In the genomic region with DNA sequence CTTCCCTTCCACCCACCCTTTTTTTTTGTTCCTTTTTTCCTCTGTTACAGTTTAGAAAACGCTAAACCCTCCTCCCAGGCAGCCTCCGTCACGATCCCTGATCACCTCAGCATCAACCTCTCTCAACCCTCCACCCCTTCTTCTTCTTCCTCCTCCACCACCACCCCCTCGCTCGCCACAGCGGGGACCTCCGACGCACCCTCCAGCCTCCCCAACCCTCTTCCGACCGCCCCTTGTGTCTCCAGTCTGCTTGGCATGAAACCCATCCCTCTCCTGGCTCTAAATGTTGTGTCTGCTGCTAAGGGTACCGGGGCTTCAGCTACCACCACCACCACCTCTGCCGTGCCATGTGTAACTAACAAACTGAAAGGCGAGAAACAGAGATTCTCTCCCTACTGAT, we compare ENCODE assay signal across 14 cellular contexts. TPM values are rescaled to one million over a fixed set of nuclear protein-coding genes. Genes with fewer than 3 reads are reported as not detected.
DNase-seq lines count a peak whose midpoint lies in the region; ATAC-seq, FAIRE-seq and TF ChIP-seq lines count a peak whose summit lies in the region.
"Had no signal": no experiment of that assay in that cellular context is flagged by ENCODE, and none has a peak within 500 bp of the region (broad histone marks: within the 10 kb centered on the region; RNA-seq: fewer than 3 reads in every experiment).

No MANE protein-coding gene starts in this region.

- no peak overlapping the region for H3K27ac ChIP-seq in CD4-positive, CD25-positive, alpha-beta regulatory T cell (ENCODE audit: insufficient read depth, low read length, poor library complexity, severe bottlenecking)
- H3K27ac ChIP-seq in HUES48 (ENCODE audit: low read depth, low read length) (peak overlapping the region; percentile 12), GM12878 (ENCODE audit: control insufficient read depth, insufficient read depth) (no peak overlapping the region)
- H3K27ac ChIP-seq: WERI-Rb-1 had no signal

- no peaks in the 10 kb centered on the region for H3K27me3 Mint-ChIP-seq in CD4-positive, CD25-positive, alpha-beta regulatory T cell
- H3K27me3 Mint-ChIP-seq in neural crest cell (ENCODE audit: low read depth) = peaks cover 3% of the 10 kb centered on the region

- no TSS peak for BruUV-seq in GM12878 (replicated peaks; lab: Mats Ljungman, UMichigan)

- 90% methylated on average over 11 of the region's 13 CpGs for WGBS in GM12878 (ENCODE audit: insufficient coverage, insufficient replicate concordance, low lambda C conversion rate, missing lambda C conversion rate)

- H3K9ac ChIP-seq in HUES48 (ENCODE audit: low read depth, low read length) (no peak overlapping the region), GM12878 (ENCODE audit: control insufficient read depth, insufficient read depth, low read length) (no peak overlapping the region)

- peak overlapping the region; percentile 15 for H3K4me3 ChIP-seq in CD4-positive, CD25-positive, alpha-beta regulatory T cell (ENCODE audit: low read depth, low read length)
- H3K4me3 ChIP-seq in HUES48 (ENCODE audit: low read depth, low read length) (no peak overlapping the region), GM12878 (no peak overlapping the region)
- H3K4me3 ChIP-seq: heart left ventricle had no signal

- peak overlapping the region; percentile 17 to 56 (median 40) for H3K4me3 Mint-ChIP-seq in CD4-positive, CD25-positive, alpha-beta regulatory T cell
- H3K4me3 Mint-ChIP-seq in neural crest cell = peak overlapping the region; percentile 66

- no peaks in the 10 kb centered on the region for H3K9me3 ChIP-seq in CD4-positive, CD25-positive, alpha-beta regulatory T cell (ENCODE audit: control insufficient read depth in 2 of 2, low read length in 2 of 2)
- H3K9me3 ChIP-seq in HUES48 (ENCODE audit: control insufficient read depth, insufficient read depth, low read length) = no peaks in the 10 kb centered on the region
- no peaks in the 10 kb centered on the region for H3K9me3 ChIP-seq in GM12878 (replicated peaks; ENCODE audit: control insufficient read depth, insufficient read depth, low read length)
- H3K9me3 ChIP-seq: Caco-2, heart left ventricle had no signal

- SMC1A ChIA-PET in GM12878 (lab: Charles Lee; ENCODE audit: uncharacterized antibody, unreplicated experiment) = interaction anchor here (0.9 to 6.5 kb wide), 5 partner anchors 13 to 122 kb away, joined by 3 to 32 read pairs (median 5); a partner anchor contains a TSS

- FAIRE-seq in GM12878 (lab: Jason Lieb, UNC) = no peak

- H3K36me3 Mint-ChIP-seq in CD4-positive, CD25-positive, alpha-beta regulatory T cell = peaks cover 54% of the 10 kb centered on the region
- peaks cover 46% of the 10 kb centered on the region for H3K36me3 Mint-ChIP-seq in neural crest cell (ENCODE audit: low read depth)

- POLR2A ChIA-PET in GM12878 (lab: Charles Lee) = interaction anchor here (0.6 to 2.2 kb wide), 10 partner anchors 16 to 296 kb away, joined by 3 to 7 read pairs (median 4); no protein-coding TSS in a partner anchor

- no peak overlapping the region for H2AFZ ChIP-seq in GM12878 (ENCODE audit: control insufficient read depth, low read depth, low read length)

- H3K36me3 ChIP-seq in CD4-positive, CD25-positive, alpha-beta regulatory T cell (ENCODE audit: control insufficient read depth, insufficient read depth, low read length) = peaks cover 94% of the 10 kb centered on the region
- H3K36me3 ChIP-seq in HUES48 (ENCODE audit: control insufficient read depth, insufficient read depth, low read length) (peaks cover 97% of the 10 kb centered on the region), GM12878 (ENCODE audit: control insufficient read depth in 2 of 2, insufficient read depth in 2 of 2, low read length in 1 of 2) (peaks cover 25 to 54% of the 10 kb centered on the region in 2 experiments)

- CTCF ChIA-PET in GM12878 (lab: Yijun Ruan, JAX) = interaction anchor here (0.7 to 4.4 kb wide), 8 partner anchors 14 to 43 kb away, joined by 3 to 30 read pairs (median 10); a partner anchor contains a TSS

- TF ChIP-seq CTCF in GM12878 (IDR thresholded peaks at IDR 0.05 in 2 of 3, conservative IDR thresholded peaks at IDR 0.05 in 1 of 3; ENCODE audit: control insufficient read depth in 2 of 3, extremely low read depth in 1 of 3, insufficient read depth in 1 of 3, low read depth in 3 of 3, low read length in 3 of 3) = no peak
- no peak for TF ChIP-seq CTCF in neural crest cell (conservative IDR thresholded peaks at IDR 0.05)

- no peak for TF ChIP-seq RAD21 in GM12878 (IDR thresholded peaks at IDR 0.05; ENCODE audit: insufficient read depth, low read depth, low read length)

- no peak overlapping the region for H3K4me2 ChIP-seq in GM12878 (ENCODE audit: control insufficient read depth, insufficient read depth)

- intact Hi-C loops in GM12878 (cut with micrococcal nuclease; ENCODE audit: unreplicated experiment) = no loop called here

- no peak for TF ChIP-seq EP300 in GM12878 (IDR thresholded peaks at IDR 0.05; ENCODE audit: borderline replicate concordance in 1 of 2, control insufficient read depth in 1 of 2, low read depth in 2 of 2, low read length in 2 of 2)

- peak overlapping the region; percentile 2 to 94 (median 84) for H3K27ac Mint-ChIP-seq in CD4-positive, CD25-positive, alpha-beta regulatory T cell
- H3K27ac Mint-ChIP-seq in neural crest cell (ENCODE audit: unreplicated experiment) = no peak overlapping the region

- H3K9me3 Mint-ChIP-seq in CD4-positive, CD25-positive, alpha-beta regulatory T cell = no peaks in the 10 kb centered on the region
- H3K9me3 Mint-ChIP-seq in neural crest cell = no peaks in the 10 kb centered on the region

- no peak for ATAC-seq in CD4-positive, CD25-positive, alpha-beta regulatory T cell (ENCODE audit: low read depth in 2 of 2)
- ATAC-seq in GM12878 (no peak), esophagus mucosa (no peak), GM18867 (IDR thresholded peaks at IDR 0.05; ENCODE audit: unreplicated experiment) (no peak)
- ATAC-seq: heart left ventricle had no signal

- TF ChIP-seq POLR2A in GM12878 (IDR thresholded peaks at IDR 0.05; ENCODE audit: low read depth, low read length) = no peak; the same call in 1 of the 2 replicates

- RAD21 ChIA-PET in GM12878 (lab: Charles Lee; ENCODE audit: unreplicated experiment) = interaction anchor here (0.9 to 4.2 kb wide), 4 partner anchors 26 to 122 kb away, joined by 3 to 15 read pairs (median 4); a partner anchor contains a TSS

- H3K79me2 ChIP-seq in GM12878 (ENCODE audit: control insufficient read depth, insufficient read depth, low read length) = peaks cover 3% of the 10 kb centered on the region; the same call in 1 of the 2 replicates

- peaks cover 5% of the 10 kb centered on the region for H4K20me1 ChIP-seq in GM12878 (ENCODE audit: control insufficient read depth, insufficient read depth)

- DNase-seq in CD4-positive, CD25-positive, alpha-beta regulatory T cell = no peak
- DNase-seq in GM12878 (ENCODE audit: low read depth, low spot score) = no peak
- no peak for DNase-seq in neural crest cell (ENCODE audit: low read depth, low spot score)
- no peak for DNase-seq in stimulated activated CD4-positive, alpha-beta T cell treated with anti-CD3 and anti-CD28 coated beads, Interleukin-2, amount 100 ng/mL, for 48 hours
- DNase-seq: Caco-2; heart left ventricle; stimulated activated CD4-positive, alpha-beta T cell treated with anti-CD3 and anti-CD28 coated beads, Interleukin-15, amount 100 ng/mL, for 24 hours; WERI-Rb-1 had no signal

- in situ Hi-C loops in GM12878 (cut with MboI) = loop anchor here (10.0 kb wide), 1 partner anchor 450 kb away; no protein-coding TSS in a partner anchor

- H3K4me1 ChIP-seq in CD4-positive, CD25-positive, alpha-beta regulatory T cell (ENCODE audit: control insufficient read depth, insufficient read depth, low read length, poor library complexity, severe bottlenecking) = peaks cover 18% of the 10 kb centered on the region
- H3K4me1 ChIP-seq in HUES48 (ENCODE audit: control insufficient read depth, insufficient read depth, low read length) (peaks cover 11% of the 10 kb centered on the region; the same call in 1 of the 2 replicates), GM12878 (ENCODE audit: control insufficient read depth, insufficient read depth, low read length) (0 out of 2 replicates have a peak, but pooled peaks cover 2% of the 10 kb centered on the region)
- H3K4me1 ChIP-seq: Caco-2 had no signal

- H3K4me1 Mint-ChIP-seq in CD4-positive, CD25-positive, alpha-beta regulatory T cell = peaks cover 25 to 64% (median 40%) of the 10 kb centered on the region in 4 donors
- H3K4me1 Mint-ChIP-seq in neural crest cell = peaks cover 58% of the 10 kb centered on the region

- no peaks in the 10 kb centered on the region for H3K27me3 ChIP-seq in CD4-positive, CD25-positive, alpha-beta regulatory T cell (ENCODE audit: control insufficient read depth, insufficient read depth, low read length)
- H3K27me3 ChIP-seq in HUES48 (ENCODE audit: control insufficient read depth, insufficient read depth, low read length) (no peaks in the 10 kb centered on the region), GM12878 (replicated peaks in 1 of 2; ENCODE audit: control insufficient read depth in 2 of 2, insufficient read depth in 2 of 2, low read length in 1 of 2) (no peaks in the 10 kb centered on the region)
- H3K27me3 ChIP-seq: heart left ventricle had no signal

RNA-seq across cellular contexts. Expression of a gene that starts 22.9 kb away (rescaled TPM):
- total RNA-seq in CD4-positive, CD25-positive, alpha-beta regulatory T cell = 931 TPM
- polyA plus RNA-seq in CD4-positive, CD25-positive, alpha-beta regulatory T cell = 100 to 1,000 TPM; 113 to 150 (median 134) TPM
- 454 and 500 TPM in 2 replicates for total RNA-seq in GM12878 (2013; cell fraction: nucleolus; rRNA removed)
- total RNA-seq in GM12878 (2014; rRNA removed) (155 and 164 TPM in 2 replicates), GM12878 (2014; rRNA removed; fragmentation: Illumina TruSeq; extraction: Trizol) (162 and 177 TPM in 2 replicates), GM12878 (2021) (803 and 817 TPM in 2 replicates), neural crest cell (1,351 and 1,375 TPM in 2 replicates), esophagus mucosa (493 TPM)
- polyA plus RNA-seq in GM12878 (2011; ENCODE audit: low read depth) = 722 TPM
- polyA plus RNA-seq in GM12878 (2011; rRNA removed) (276 and 336 TPM in 2 replicates), GM12878 (2014; fragmentation: Illumina TruSeq; extraction: Trizol) (629 and 689 TPM in 2 replicates), GM12878 (2014; fragmentation: Nextera tagmentation; extraction: Ambion mirVana) (100 to 1,000 TPM; 318 to 348 TPM), GM12878 (2014; rRNA removed) (337 and 342 TPM in 2 replicates), GM12878 (2016; fragmentation: Nextera tagmentation; extraction: Ambion mirVana) (100 to 1,000 TPM; 109 to 127 TPM)
- 364 and 463 TPM in 2 replicates for polyA plus RNA-seq in GM12878 (2011; cell fraction: cytosol; rRNA removed)
- 570 and 649 TPM in 2 replicates for polyA plus RNA-seq in GM12878 (2011; cell fraction: nucleus; rRNA removed)
- polyA plus RNA-seq in GM12878 (2012) = 822 and 853 TPM in 2 replicates
- polyA minus RNA-seq in GM12878 (2011; rRNA and poly(A)+ RNA removed) = 693 and 777 TPM in 2 replicates
- 382 and 437 TPM in 2 replicates for polyA minus RNA-seq in GM12878 (2011; cell fraction: cytosol; rRNA and poly(A)+ RNA removed)
- polyA minus RNA-seq in GM12878 (2011; cell fraction: nucleus; rRNA and poly(A)+ RNA removed) = 188 and 293 TPM in 2 replicates

RNA-seq across cellular contexts. Expression of a gene that starts 24.4 kb away (rescaled TPM):
- total RNA-seq in CD4-positive, CD25-positive, alpha-beta regulatory T cell = 31.5 TPM
- 1 to 10 TPM; 3.8 to 4.6 (median 4.4) TPM for polyA plus RNA-seq in CD4-positive, CD25-positive, alpha-beta regulatory T cell
- total RNA-seq in GM12878 (2013; cell fraction: nucleolus; rRNA removed) = 22.1 and 24.5 TPM in 2 replicates
- total RNA-seq in GM12878 (2014; rRNA removed) = 8.5 and 10.1 TPM in 2 replicates
- total RNA-seq in GM12878 (2014; rRNA removed; fragmentation: Illumina TruSeq; extraction: Trizol) = 4.8 and 5.2 TPM in 2 replicates
- 9.4 and 10.4 TPM in 2 replicates for total RNA-seq in GM12878 (2021)
- polyA plus RNA-seq in GM12878 (2011; ENCODE audit: low read depth) = 9.5 TPM
- 8.7 and 14.9 TPM in 2 replicates for polyA plus RNA-seq in GM12878 (2011; rRNA removed)
- polyA plus RNA-seq in GM12878 (2011; cell fraction: cytosol; rRNA removed) = 14.6 and 17.1 TPM in 2 replicates
- polyA plus RNA-seq in GM12878 (2011; cell fraction: nucleus; rRNA removed) = 154 and 166 TPM in 2 replicates
- polyA plus RNA-seq in GM12878 (2012) = 10.0 TPM in 2 replicates
- polyA plus RNA-seq in GM12878 (2014; fragmentation: Illumina TruSeq; extraction: Trizol) = 6.1 and 9.4 TPM in 2 replicates
- polyA plus RNA-seq in GM12878 (2014; fragmentation: Nextera tagmentation; extraction: Ambion mirVana) = 1 to 10 TPM in 1 of 2 experiments, under 1 TPM in 1; 0.45 to 1.2 TPM
- polyA plus RNA-seq in GM12878 (2014; rRNA removed) = 13.6 and 14.1 TPM in 2 replicates
- 1 to 10 TPM; 4.2 to 4.6 TPM for polyA plus RNA-seq in GM12878 (2016; fragmentation: Nextera tagmentation; extraction: Ambion mirVana)
- polyA minus RNA-seq in GM12878 (2011; rRNA and poly(A)+ RNA removed) = 10.8 and 12.7 TPM in 2 replicates
- polyA minus RNA-seq in GM12878 (2011; cell fraction: cytosol; rRNA and poly(A)+ RNA removed) = 4.1 and 4.7 TPM in 2 replicates
- polyA minus RNA-seq in GM12878 (2011; cell fraction: nucleus; rRNA and poly(A)+ RNA removed) = 16.7 and 21.1 TPM in 2 replicates
- 32.9 and 33.0 TPM in 2 replicates for total RNA-seq in neural crest cell
- total RNA-seq in esophagus mucosa = 2.0 TPM

RNA-seq across cellular contexts. Expression of a gene that starts 26.3 kb away (rescaled TPM):
- total RNA-seq in CD4-positive, CD25-positive, alpha-beta regulatory T cell = 25.1 TPM
- polyA plus RNA-seq in CD4-positive, CD25-positive, alpha-beta regulatory T cell = 10 to 100 TPM; 22.5 to 29.1 (median 25.6) TPM
- 36.0 and 51.7 TPM in 2 replicates for total RNA-seq in GM12878 (2013; cell fraction: nucleolus; rRNA removed)
- total RNA-seq in GM12878 (2014; rRNA removed) = 46.1 and 47.1 TPM in 2 replicates
- total RNA-seq in GM12878 (2014; rRNA removed; fragmentation: Illumina TruSeq; extraction: Trizol) = 21.4 and 26.1 TPM in 2 replicates
- total RNA-seq in GM12878 (2021) = 42.4 and 43.2 TPM in 2 replicates
- 11.6 TPM for polyA plus RNA-seq in GM12878 (2011; ENCODE audit: low read depth)
- polyA plus RNA-seq in GM12878 (2011; rRNA removed) = 18.3 and 30.4 TPM in 2 replicates
- 48.7 and 74.4 TPM in 2 replicates for polyA plus RNA-seq in GM12878 (2011; cell fraction: cytosol; rRNA removed)
- polyA plus RNA-seq in GM12878 (2011; cell fraction: nucleus; rRNA removed) = 192 and 199 TPM in 2 replicates
- polyA plus RNA-seq in GM12878 (2012) = 25.1 and 25.9 TPM in 2 replicates
- polyA plus RNA-seq in GM12878 (2014; fragmentation: Illumina TruSeq; extraction: Trizol) = 13.6 and 22.1 TPM in 2 replicates
- 1 to 10 TPM; 5.5 to 9.4 TPM for polyA plus RNA-seq in GM12878 (2014; fragmentation: Nextera tagmentation; extraction: Ambion mirVana)
- polyA plus RNA-seq in GM12878 (2014; rRNA removed) = 44.2 and 54.0 TPM in 2 replicates
- polyA plus RNA-seq in GM12878 (2016; fragmentation: Nextera tagmentation; extraction: Ambion mirVana) = 10 to 100 TPM; 58.7 to 60.1 TPM
- 17.8 and 36.9 TPM in 2 replicates for polyA minus RNA-seq in GM12878 (2011; rRNA and poly(A)+ RNA removed)
- 8.8 and 11.2 TPM in 2 replicates for polyA minus RNA-seq in GM12878 (2011; cell fraction: cytosol; rRNA and poly(A)+ RNA removed)
- polyA minus RNA-seq in GM12878 (2011; cell fraction: nucleus; rRNA and poly(A)+ RNA removed) = 35.8 and 54.1 TPM in 2 replicates
- 66.6 and 73.1 TPM in 2 replicates for total RNA-seq in neural crest cell
- total RNA-seq in esophagus mucosa = 19.3 TPM

RNA-seq across cellular contexts. Expression of a gene that starts 32.5 kb away (rescaled TPM):
- total RNA-seq in CD4-positive, CD25-positive, alpha-beta regulatory T cell = not detected
- not detected for polyA plus RNA-seq in CD4-positive, CD25-positive, alpha-beta regulatory T cell
- not detected in 2 replicates for total RNA-seq in GM12878 (2013; cell fraction: nucleolus; rRNA removed)
- total RNA-seq in GM12878 (2014; rRNA removed) (0.23 TPM in 1 of 2 replicates, not detected in the other), GM12878 (2014; rRNA removed; fragmentation: Illumina TruSeq; extraction: Trizol) (not detected in 2 replicates), GM12878 (2021) (not detected in 2 replicates), neural crest cell (0.73 TPM in 1 of 2 replicates, not detected in the other), esophagus mucosa (not detected)
- not detected for polyA plus RNA-seq in GM12878 (2011; ENCODE audit: low read depth)
- polyA plus RNA-seq in GM12878 (2011; rRNA removed) (not detected in 2 replicates), GM12878 (2014; fragmentation: Illumina TruSeq; extraction: Trizol) (not detected in 2 replicates), GM12878 (2014; fragmentation: Nextera tagmentation; extraction: Ambion mirVana) (under 1 TPM; 0.21 to 0.69 TPM), GM12878 (2014; rRNA removed) (0.22 TPM in 1 of 2 replicates, not detected in the other), GM12878 (2016; fragmentation: Nextera tagmentation; extraction: Ambion mirVana) (not detected)
- 0.15 TPM in 1 of 2 replicates, not detected in the other for polyA plus RNA-seq in GM12878 (2011; cell fraction: cytosol; rRNA removed)
- not detected in 2 replicates for polyA plus RNA-seq in GM12878 (2011; cell fraction: nucleus; rRNA removed)
- not detected in 2 replicates for polyA plus RNA-seq in GM12878 (2012)
- polyA minus RNA-seq in GM12878 (2011; rRNA and poly(A)+ RNA removed) = not detected in 2 replicates
- polyA minus RNA-seq in GM12878 (2011; cell fraction: cytosol; rRNA and poly(A)+ RNA removed) = not detected in 2 replicates
- polyA minus RNA-seq in GM12878 (2011; cell fraction: nucleus; rRNA and poly(A)+ RNA removed) = not detected in 2 replicates
- total RNA-seq: heart left ventricle, HT1080, lower leg skin, omental fat pad had no signal
- polyA plus RNA-seq: heart left ventricle had no signal

RNA-seq across cellular contexts. Expression of a gene that starts 33.3 kb away (rescaled TPM):
- 187 TPM for total RNA-seq in CD4-positive, CD25-positive, alpha-beta regulatory T cell
- 100 to 1,000 TPM; 525 to 639 (median 574) TPM for polyA plus RNA-seq in CD4-positive, CD25-positive, alpha-beta regulatory T cell
- total RNA-seq in GM12878 (2013; cell fraction: nucleolus; rRNA removed) = 82.6 and 90.1 TPM in 2 replicates
- total RNA-seq in GM12878 (2014; rRNA removed) = 94.2 and 112 TPM in 2 replicates
- total RNA-seq in GM12878 (2014; rRNA removed; fragmentation: Illumina TruSeq; extraction: Trizol) = 126 and 133 TPM in 2 replicates
- 214 and 224 TPM in 2 replicates for total RNA-seq in GM12878 (2021)
- 232 TPM for polyA plus RNA-seq in GM12878 (2011; ENCODE audit: low read depth)
- 111 and 116 TPM in 2 replicates for polyA plus RNA-seq in GM12878 (2011; rRNA removed)
- polyA plus RNA-seq in GM12878 (2011; cell fraction: cytosol; rRNA removed) = 130 and 141 TPM in 2 replicates
- 50.3 and 51.6 TPM in 2 replicates for polyA plus RNA-seq in GM12878 (2011; cell fraction: nucleus; rRNA removed)
- polyA plus RNA-seq in GM12878 (2012) = 263 and 277 TPM in 2 replicates
- polyA plus RNA-seq in GM12878 (2014; fragmentation: Illumina TruSeq; extraction: Trizol) = 271 and 372 TPM in 2 replicates
- polyA plus RNA-seq in GM12878 (2014; fragmentation: Nextera tagmentation; extraction: Ambion mirVana) = 100 to 1,000 TPM; 339 to 381 TPM
- polyA plus RNA-seq in GM12878 (2014; rRNA removed) = 195 TPM in 2 replicates
- 100 to 1,000 TPM; 451 to 462 TPM for polyA plus RNA-seq in GM12878 (2016; fragmentation: Nextera tagmentation; extraction: Ambion mirVana)
- 98.5 and 129 TPM in 2 replicates for polyA minus RNA-seq in GM12878 (2011; rRNA and poly(A)+ RNA removed)
- 41.8 and 44.8 TPM in 2 replicates for polyA minus RNA-seq in GM12878 (2011; cell fraction: cytosol; rRNA and poly(A)+ RNA removed)
- polyA minus RNA-seq in GM12878 (2011; cell fraction: nucleus; rRNA and poly(A)+ RNA removed) = 22.7 and 45.4 TPM in 2 replicates
- 82.8 and 89.1 TPM in 2 replicates for total RNA-seq in neural crest cell
- total RNA-seq in esophagus mucosa = 92.0 TPM
